17 cellular contexts compared by ENCODE assay signal in genomic region chrX:130805906-130806305, GRCh38.
"Had no signal": no experiment of that assay in that cellular context is flagged by ENCODE, and none has a peak within 500 bp of the region (broad histone marks: within the 10 kb centered on the region; RNA-seq: fewer than 3 reads in every experiment).

No MANE protein-coding gene starts in this region.

- H3K36me3 ChIP-seq: right lobe of liver, vagina had no signal

- H3K27me3 ChIP-seq: right lobe of liver, vagina had no signal

- H2AFZ ChIP-seq: parathyroid adenoma had no signal

- H3K4me1 ChIP-seq: parathyroid adenoma, right lobe of liver, vagina had no signal

- H3K4me3 Mint-ChIP-seq: activated naive CD8-positive, alpha-beta T cell treated with anti-CD3 and anti-CD28 coated beads, Interleukin-2, amount 10 ng/mL, durations not matched to agents 7 days and 5 days; activated T-helper 1 cell treated with anti-CD3 and anti-CD28 coated beads, Interleukin-12 subunit alpha, Interleukin-12 subunit beta, Interleukin-2, Interleukin-4 antibody, amounts not matched to agents 30 ng/mL and 10 ng/mL and 1 ng/mL, durations not matched to agents 14 hours and 24 hours and 36 hours; naive thymus-derived CD8-positive, alpha-beta T cell; stimulated activated naive CD8-positive, alpha-beta T cell treated with anti-CD3 and anti-CD28 coated beads, Interleukin-15, amount 100 ng/mL, for 72 hours had no signal

- H3K36me3 Mint-ChIP-seq: activated naive CD8-positive, alpha-beta T cell treated with anti-CD3 and anti-CD28 coated beads, Interleukin-2, amount 10 ng/mL, durations not matched to agents 7 days and 5 days had no signal

- H3K27ac ChIP-seq: coronary artery, parathyroid adenoma, right lobe of liver, vagina had no signal

- H3K9ac ChIP-seq: parathyroid adenoma had no signal

- ATAC-seq: left cardiac atrium; naive thymus-derived CD8-positive, alpha-beta T cell; right lobe of liver; stimulated activated naive CD8-positive, alpha-beta T cell treated with anti-CD3 and anti-CD28 coated beads, Interleukin-15, amount 100 ng/mL, for 72 hours had no signal

- H3K27ac Mint-ChIP-seq: activated naive CD8-positive, alpha-beta T cell treated with anti-CD3 and anti-CD28 coated beads, Interleukin-2, amount 10 ng/mL, durations not matched to agents 7 days and 5 days; activated T-helper 1 cell treated with anti-CD3 and anti-CD28 coated beads, Interleukin-12 subunit alpha, Interleukin-12 subunit beta, Interleukin-2, Interleukin-4 antibody, amounts not matched to agents 30 ng/mL and 10 ng/mL and 1 ng/mL, durations not matched to agents 14 hours and 24 hours and 36 hours; naive thymus-derived CD8-positive, alpha-beta T cell; stimulated activated naive CD8-positive, alpha-beta T cell treated with anti-CD3 and anti-CD28 coated beads, Interleukin-15, amount 100 ng/mL, for 72 hours had no signal

- H3K9me3 Mint-ChIP-seq: activated naive CD8-positive, alpha-beta T cell treated with anti-CD3 and anti-CD28 coated beads, Interleukin-2, amount 10 ng/mL, durations not matched to agents 7 days and 5 days; activated T-helper 1 cell treated with anti-CD3 and anti-CD28 coated beads, Interleukin-12 subunit alpha, Interleukin-12 subunit beta, Interleukin-2, Interleukin-4 antibody, amounts not matched to agents 30 ng/mL and 10 ng/mL and 1 ng/mL, durations not matched to agents 14 hours and 24 hours and 36 hours; naive thymus-derived CD8-positive, alpha-beta T cell; stimulated activated naive CD8-positive, alpha-beta T cell treated with anti-CD3 and anti-CD28 coated beads, Interleukin-15, amount 100 ng/mL, for 72 hours had no signal

- H3K4me1 Mint-ChIP-seq: stimulated activated naive CD8-positive, alpha-beta T cell treated with anti-CD3 and anti-CD28 coated beads, Interleukin-15, amount 100 ng/mL, for 72 hours had no signal

- H3K79me2 ChIP-seq: parathyroid adenoma had no signal

- H3K4me3 ChIP-seq: coronary artery, right lobe of liver, vagina had no signal

- DNase-seq: activated CD4-positive, alpha-beta T cell treated with anti-CD3 and anti-CD28 coated beads, Interleukin-2, amount 50 U/mL, for 4 hours; activated naive CD4-positive, alpha-beta T cell; activated naive CD8-positive, alpha-beta T cell treated with anti-CD3 and anti-CD28 coated beads, Interleukin-2, amount 10 ng/mL, durations not matched to agents 7 days and 5 days; activated T-cell treated with anti-CD3 and anti-CD28 coated beads for 4 hours; amygdala; left cardiac atrium; naive thymus-derived CD8-positive, alpha-beta T cell; right lobe of liver; small intestine; stimulated activated CD4-positive, alpha-beta T cell treated with anti-CD3 and anti-CD28 coated beads, Interleukin-15, amount 100 ng/mL, for 24 hours; stimulated activated CD4-positive, alpha-beta T cell treated with anti-CD3 and anti-CD28 coated beads, Interleukin-2, amount 100 ng/mL, for 48 hours; stimulated activated naive CD8-positive, alpha-beta T cell treated with anti-CD3 and anti-CD28 coated beads, Interleukin-15, amount 100 ng/mL, for 72 hours; trophoblast cell had no signal

- H3K9me3 ChIP-seq: right lobe of liver, vagina had no signal

- H3K27me3 Mint-ChIP-seq: activated naive CD8-positive, alpha-beta T cell treated with anti-CD3 and anti-CD28 coated beads, Interleukin-2, amount 10 ng/mL, durations not matched to agents 7 days and 5 days; naive thymus-derived CD8-positive, alpha-beta T cell; stimulated activated naive CD8-positive, alpha-beta T cell treated with anti-CD3 and anti-CD28 coated beads, Interleukin-15, amount 100 ng/mL, for 72 hours had no signal
